12 cellular contexts compared by ENCODE assay signal in genomic region chr1:241706967-241707366, GRCh38. TPM values are rescaled to one million over a fixed set of nuclear protein-coding genes. Genes with fewer than 3 reads are reported as not detected.
DNase-seq lines count a peak whose midpoint lies in the region; ATAC-seq and TF ChIP-seq lines count a peak whose summit lies in the region.
"Had no signal": no experiment of that assay in that cellular context is flagged by ENCODE, and none has a peak within 500 bp of the region (broad histone marks: within the 10 kb centered on the region; RNA-seq: fewer than 3 reads in every experiment).

No MANE protein-coding gene starts in this region.

- TF ChIP-seq POLR2A in breast epithelium (IDR thresholded peaks at IDR 0.05) = no peak

- intact Hi-C loops in MCF 10A (cut with micrococcal nuclease) (loop anchor here (1.0 kb wide), 1 partner anchor 67 kb away; the partner anchor contains the start of genes CHML and OPN3), breast epithelium (cut with DNase I; ENCODE audit: low total_unique reads) (no loop called here), upper lobe of right lung (cut with DNase I) (no loop called here)

- BruUV-seq in MCF 10A (replicated peaks; lab: Mats Ljungman, UMichigan) = no TSS peak

- POLR2A ChIA-PET in MCF 10A (lab: Yijun Ruan, JAX) (interaction anchor here (1.0 to 6.1 kb wide), 19 partner anchors 9 to 187 kb away, joined by 3 to 60 read pairs (median 5); partner anchors contain the start of genes CHML, FH and OPN3), RWPE1 (lab: Yijun Ruan, JAX; ENCODE audit: low non-redundant PET) (no interaction called here)

- H3K9me3 ChIP-seq in breast epithelium (no peaks in the 10 kb centered on the region), upper lobe of right lung (no peaks in the 10 kb centered on the region)
- H3K9me3 ChIP-seq: left ventricle myocardium inferior had no signal

- CTCF ChIA-PET in MCF 10A (lab: Yijun Ruan, JAX) = interaction anchor here (0.6 to 1.3 kb wide), 9 partner anchors 8 to 1413 kb away, joined by 3 to 7 read pairs (median 3); no protein-coding TSS in a partner anchor
- CTCF ChIA-PET in RWPE1 (lab: Yijun Ruan, JAX) = no interaction called here

- H3K36me3 ChIP-seq in breast epithelium = no peaks in the 10 kb centered on the region
- no peaks in the 10 kb centered on the region for H3K36me3 ChIP-seq in upper lobe of right lung
- H3K36me3 ChIP-seq: left ventricle myocardium inferior had no signal

- ATAC-seq in esophagus mucosa = peak; percentile 81
- ATAC-seq in upper lobe of right lung = peak; percentile 26
- ATAC-seq in GM21528 (IDR thresholded peaks at IDR 0.05; ENCODE audit: low FRiP score, unreplicated experiment) = no peak
- no peak for ATAC-seq in GM19351 (IDR thresholded peaks at IDR 0.05; ENCODE audit: unreplicated experiment)

- no peak for TF ChIP-seq CTCF in MCF 10A (IDR thresholded peaks at IDR 0.05; ENCODE audit: unreplicated experiment)
- TF ChIP-seq CTCF in breast epithelium (IDR thresholded peaks at IDR 0.05) = no peak
- no peak for TF ChIP-seq CTCF in RWPE1 (conservative IDR thresholded peaks at IDR 0.05; ENCODE audit: low read depth)
- no peak for TF ChIP-seq CTCF in upper lobe of right lung (IDR thresholded peaks at IDR 0.05)

- H3K4me1 ChIP-seq in breast epithelium = no peaks in the 10 kb centered on the region
- H3K4me1 ChIP-seq in upper lobe of right lung = no peaks in the 10 kb centered on the region
- H3K4me1 ChIP-seq: left ventricle myocardium inferior had no signal

- DNase-seq in MCF 10A (ENCODE audit: unreplicated experiment) (peak; percentile 97), breast epithelium (ENCODE audit: low spot score in 2 of 2) (no peak), RWPE1 (ENCODE audit: low spot score) (peak; percentile 73), upper lobe of right lung (no peak), middle frontal gyrus (ENCODE audit: extremely low spot score, low spot score) (no peak)
- DNase-seq: left ventricle myocardium inferior, NCI-H774 had no signal

- H3K27ac ChIP-seq in breast epithelium (no peak overlapping the region), RWPE1 (peak overlapping the region; percentile 76), upper lobe of right lung (no peak overlapping the region)
- H3K27ac ChIP-seq: left ventricle myocardium inferior, VCaP had no signal

- H3K27me3 ChIP-seq in breast epithelium = no peaks in the 10 kb centered on the region
- no peaks in the 10 kb centered on the region for H3K27me3 ChIP-seq in upper lobe of right lung

- peak overlapping the region; percentile 85 for H3K27ac Mint-ChIP-seq in MCF 10A (ENCODE audit: low read depth, unreplicated experiment)
- H3K27ac Mint-ChIP-seq: CD4-positive, CD25-positive, alpha-beta regulatory T cell had no signal

- H3K4me3 Mint-ChIP-seq in MCF 10A (ENCODE audit: unreplicated experiment) = peak overlapping the region; percentile 12

- H3K4me3 ChIP-seq in breast epithelium (no peak overlapping the region), upper lobe of right lung (no peak overlapping the region)
- H3K4me3 ChIP-seq: left ventricle myocardium inferior had no signal

- H3K27me3 Mint-ChIP-seq in MCF 10A (ENCODE audit: insufficient read depth, unreplicated experiment) = no peaks in the 10 kb centered on the region
- H3K27me3 Mint-ChIP-seq: CD4-positive, CD25-positive, alpha-beta regulatory T cell had no signal

- H3K36me3 Mint-ChIP-seq in MCF 10A (ENCODE audit: insufficient read depth, unreplicated experiment) = no peaks in the 10 kb centered on the region
- H3K36me3 Mint-ChIP-seq: CD4-positive, CD25-positive, alpha-beta regulatory T cell had no signal

- H3K9me3 Mint-ChIP-seq in MCF 10A (ENCODE audit: unreplicated experiment) = no peaks in the 10 kb centered on the region
- H3K9me3 Mint-ChIP-seq: CD4-positive, CD25-positive, alpha-beta regulatory T cell had no signal

- peaks cover 37% of the 10 kb centered on the region for H3K4me1 Mint-ChIP-seq in MCF 10A (ENCODE audit: insufficient read depth, unreplicated experiment)

RNA-seq across cellular contexts. Expression of gene WDR64, which starts 54.9 kb away (rescaled TPM):
- total RNA-seq in MCF 10A (2022) (not detected in 2 replicates), breast epithelium (not detected), esophagus mucosa (not detected), upper lobe of right lung (not detected)
- total RNA-seq: CD4-positive, CD25-positive, alpha-beta regulatory T cell; left ventricle myocardium inferior had no signal

Comparison
In these comparisons a context has a peak if more than half of its experiments do, and no peak if none do; other contexts are left out.
1. DNase-seq: peak in MCF 10A (single experiment) and RWPE1 (single experiment); none in breast epithelium (0 of 2), upper lobe of right lung (single experiment) and middle frontal gyrus (single experiment).
2. ATAC-seq: peak in esophagus mucosa (single experiment) and upper lobe of right lung (single experiment); none in GM21528 (single experiment) and GM19351 (single experiment).